In genomic region chr16:180921-181667, GRCh38 we compare ENCODE assay signal across 1 cellular context.
TF ChIP-seq lines count a peak whose summit lies in the region.

No MANE protein-coding gene starts in this region.

TF ChIP-seq in GM12878, 131 proteins besides CTCF, POLR2A, EP300 and RAD21:
- TF ChIP-seq MAX (IDR thresholded peaks at IDR 0.05; ENCODE audit: low read depth, low read length) = peak; percentile 94
- no peak for TF ChIP-seq SPI1 (IDR thresholded peaks at IDR 0.05; ENCODE audit: borderline replicate concordance, insufficient read depth, low read depth, low read length)
- TF ChIP-seq BACH1 (IDR thresholded peaks at IDR 0.05; ENCODE audit: borderline replicate concordance) = peak; percentile 63
- 0 out of 3 replicates have a peak, but pooled peaks of 1 of the 2 experiments have one; percentile 2 for TF ChIP-seq EGR1 (IDR thresholded peaks at IDR 0.05; ENCODE audit: borderline replicate concordance in 1 of 2, low read depth in 2 of 2, low read length in 2 of 2)
- no peak for TF ChIP-seq CREM (IDR thresholded peaks at IDR 0.05; ENCODE audit: low read depth)
- TF ChIP-seq GABPA (IDR thresholded peaks at IDR 0.05; ENCODE audit: low read depth) = no peak
- no peak for TF ChIP-seq MYB (IDR thresholded peaks at IDR 0.05; ENCODE audit: borderline replicate concordance, low read depth, low read length)
- TF ChIP-seq KLF5 (IDR thresholded peaks at IDR 0.05; ENCODE audit: partially characterized antibody) = peak; percentile 44
- peak; percentile 77 for TF ChIP-seq SMC3 (IDR thresholded peaks at IDR 0.05; ENCODE audit: borderline replicate concordance, low read length)
- TF ChIP-seq NR2F1 (conservative IDR thresholded peaks at IDR 0.05) = no peak
- TF ChIP-seq FOXK2 (IDR thresholded peaks at IDR 0.05) = no peak
- TF ChIP-seq HDAC2 (IDR thresholded peaks at IDR 0.05) = no peak
- TF ChIP-seq RCOR1 (conservative IDR thresholded peaks at IDR 0.05; ENCODE audit: low read depth, low read length) = no peak
- no peak for TF ChIP-seq CBX5 (IDR thresholded peaks at IDR 0.05; ENCODE audit: low read depth)
- peak; percentile 48 for TF ChIP-seq BCL3 (IDR thresholded peaks at IDR 0.05; ENCODE audit: borderline replicate concordance, insufficient read depth, low read depth, low read length, poor library complexity, severe bottlenecking)
- no peak for TF ChIP-seq ZBTB4 (CRISPR knock-in tag; IDR thresholded peaks at IDR 0.05)
- TF ChIP-seq MYC (IDR thresholded peaks at IDR 0.05; ENCODE audit: insufficient read depth, insufficient read length, insufficient replicate concordance, low read length, severe bottlenecking) = no peak
- peak; percentile 44; the same call in 1 of the 2 replicates for TF ChIP-seq DPF2 (IDR thresholded peaks at IDR 0.05)
- peak; percentile 70; the same call in 1 of the 2 replicates for TF ChIP-seq GATAD2B (conservative IDR thresholded peaks at IDR 0.05; ENCODE audit: low read depth)
- peak; percentile 63; the same call in 1 of the 2 replicates for TF ChIP-seq YY1 (IDR thresholded peaks at IDR 0.05; ENCODE audit: low read depth, low read length)
- TF ChIP-seq HSF1 (IDR thresholded peaks at IDR 0.05; ENCODE audit: low read depth, low read length) = no peak
- peak; percentile 43 for TF ChIP-seq IKZF1 (conservative IDR thresholded peaks at IDR 0.05)
- TF ChIP-seq SP1 (IDR thresholded peaks at IDR 0.05; ENCODE audit: low read depth, low read length) = no peak
- no peak for TF ChIP-seq RFX5 (IDR thresholded peaks at IDR 0.05; ENCODE audit: low read depth, low read length)
- no peak for TF ChIP-seq E2F4 (IDR thresholded peaks at IDR 0.05; ENCODE audit: low read depth, low read length)
- TF ChIP-seq TARDBP (IDR thresholded peaks at IDR 0.05; ENCODE audit: borderline replicate concordance) = peak; percentile 80
- no peak for TF ChIP-seq SREBF1 (IDR thresholded peaks at IDR 0.05; ENCODE audit: low read length)
- TF ChIP-seq POLR2AphosphoS2 (IDR thresholded peaks at IDR 0.05; ENCODE audit: low read depth, low read length) = no peak
- peak; percentile 32 to 87; a peak in 3 of 4 replicates for TF ChIP-seq BHLHE40 (IDR thresholded peaks at IDR 0.05; ENCODE audit: borderline replicate concordance in 1 of 2, low read depth in 2 of 2, low read length in 1 of 2)
- TF ChIP-seq MTA2 (IDR thresholded peaks at IDR 0.05; ENCODE audit: low read depth) = no peak
- peak; percentile 93 for TF ChIP-seq CHD2 (IDR thresholded peaks at IDR 0.05; ENCODE audit: borderline replicate concordance, low read depth, low read length)
- TF ChIP-seq ZNF207 (IDR thresholded peaks at IDR 0.05; ENCODE audit: borderline replicate concordance) = no peak
- no peak for TF ChIP-seq SREBF2 (IDR thresholded peaks at IDR 0.05; ENCODE audit: low read length)
- no peak for TF ChIP-seq NFIC (IDR thresholded peaks at IDR 0.05; ENCODE audit: low read depth, low read length)
- TF ChIP-seq PAX5 (IDR thresholded peaks at IDR 0.05; ENCODE audit: borderline replicate concordance, low read depth, low read length) = peak; percentile 30; the same call in 1 of the 2 replicates
- no peak for TF ChIP-seq RUNX3 (IDR thresholded peaks at IDR 0.05; ENCODE audit: low read length)
- no peak for TF ChIP-seq MEF2A (IDR thresholded peaks at IDR 0.05; ENCODE audit: insufficient read depth, low read depth, low read length)
- peak; percentile 78 for TF ChIP-seq ZNF687 (IDR thresholded peaks at IDR 0.05)
- no peak for TF ChIP-seq NR2C2 (IDR thresholded peaks at IDR 0.05; ENCODE audit: borderline replicate concordance, control insufficient read depth, insufficient read length, low read depth)
- TF ChIP-seq CREB1 (IDR thresholded peaks at IDR 0.05; ENCODE audit: low read depth) = peak; percentile 11; the same call in 1 of the 2 replicates
- no peak for TF ChIP-seq IRF4 (IDR thresholded peaks at IDR 0.05; ENCODE audit: low read depth, low read length)
- TF ChIP-seq USF1 (IDR thresholded peaks at IDR 0.05; ENCODE audit: borderline replicate concordance, extremely low read length, insufficient read depth, low read depth, low read length) = no peak
- peak; percentile 61; the same call in 1 of the 2 replicates for TF ChIP-seq BRCA1 (IDR thresholded peaks at IDR 0.05; ENCODE audit: low read depth, low read length)
- no peak for TF ChIP-seq TCF3 (IDR thresholded peaks at IDR 0.05; ENCODE audit: borderline replicate concordance, insufficient read depth, low read depth, low read length)
- 0 out of 2 replicates have a peak, but pooled peaks have one; percentile 42 for TF ChIP-seq TCF12 (IDR thresholded peaks at IDR 0.05; ENCODE audit: low read depth, low read length)
- TF ChIP-seq FOXM1 (IDR thresholded peaks at IDR 0.05; ENCODE audit: low read depth, low read length) = no peak
- no peak for TF ChIP-seq ZNF217 (IDR thresholded peaks at IDR 0.05)
- TF ChIP-seq SUZ12 (IDR thresholded peaks at IDR 0.05; ENCODE audit: unreplicated experiment) = no peak
- TF ChIP-seq CHD4 (IDR thresholded peaks at IDR 0.05) = no peak
- TF ChIP-seq MTA3 (IDR thresholded peaks at IDR 0.05; ENCODE audit: borderline replicate concordance, low read length) = 0 out of 2 replicates have a peak, but pooled peaks have one; percentile 17
- peak; percentile 91 for TF ChIP-seq RB1 (IDR thresholded peaks at IDR 0.05; ENCODE audit: borderline replicate concordance)
- TF ChIP-seq LARP7 (IDR thresholded peaks at IDR 0.05) = peak; percentile 79; the same call in 1 of the 2 replicates
- TF ChIP-seq ESRRA (IDR thresholded peaks at IDR 0.05; ENCODE audit: low read length) = no peak
- TF ChIP-seq ZBTB33 (IDR thresholded peaks at IDR 0.05) = no peak
TF ChIP-seq in GM12878: peak in this region for 21.
